13 cellular contexts compared by ENCODE assay signal in genomic region chr2:45812039-45812500, GRCh38.
DNase-seq lines count a peak whose midpoint lies in the region; ATAC-seq, FAIRE-seq and TF ChIP-seq lines count a peak whose summit lies in the region.
"Had no signal": no experiment of that assay in that cellular context is flagged by ENCODE, and none has a peak within 500 bp of the region (broad histone marks: within the 10 kb centered on the region; RNA-seq: fewer than 3 reads in every experiment).

No MANE protein-coding gene starts in this region.

- no peaks in the 10 kb centered on the region for H3K27me3 ChIP-seq in astrocyte (ENCODE audit: insufficient read depth, low read length)

- FAIRE-seq in astrocyte (lab: Jason Lieb, UNC) = no peak

- H3K4me1 ChIP-seq in astrocyte (ENCODE audit: insufficient read depth, low read length) = peaks cover 21% of the 10 kb centered on the region

- H4K20me1 ChIP-seq in astrocyte (ENCODE audit: insufficient read depth, low read length) = peaks cover 16% of the 10 kb centered on the region

- intact Hi-C loops in Calu3 (cut with micrococcal nuclease; ENCODE audit: unreplicated experiment) = no loop called here

- H3K4me1 Mint-ChIP-seq in astrocyte (ENCODE audit: low read depth, unreplicated experiment) = peaks cover 14% of the 10 kb centered on the region
- H3K4me1 Mint-ChIP-seq in Calu3 (ENCODE audit: low read depth, unreplicated experiment) = no peaks in the 10 kb centered on the region
- H3K4me1 Mint-ChIP-seq: activated naive CD8-positive, alpha-beta T cell treated with anti-CD3 and anti-CD28 coated beads, Interleukin-2, amount 50 U/mL, for 24 hours had no signal

- no peak overlapping the region for H3K27ac ChIP-seq in astrocyte (ENCODE audit: low read depth, low read length)

- peak overlapping the region; percentile 13 for H3K4me2 ChIP-seq in astrocyte (ENCODE audit: low read length)

- H3K36me3 Mint-ChIP-seq in astrocyte (ENCODE audit: low read depth, unreplicated experiment) (no peaks in the 10 kb centered on the region), Calu3 (ENCODE audit: insufficient read depth, unreplicated experiment) (no peaks in the 10 kb centered on the region)

- H3K9ac ChIP-seq in astrocyte (ENCODE audit: low read length) = no peak overlapping the region

- no peak overlapping the region for H2AFZ ChIP-seq in astrocyte (ENCODE audit: low read depth, low read length)

- H3K9me3 Mint-ChIP-seq in astrocyte (ENCODE audit: unreplicated experiment) = no peaks in the 10 kb centered on the region
- H3K9me3 Mint-ChIP-seq in Calu3 (ENCODE audit: low read depth, unreplicated experiment) = no peaks in the 10 kb centered on the region
- H3K9me3 Mint-ChIP-seq: activated naive CD8-positive, alpha-beta T cell treated with anti-CD3 and anti-CD28 coated beads, Interleukin-2, amount 50 U/mL, for 24 hours; CD4-positive, alpha-beta T cell had no signal

- H3K27ac Mint-ChIP-seq in astrocyte (ENCODE audit: unreplicated experiment) = no peak overlapping the region
- no peak overlapping the region for H3K27ac Mint-ChIP-seq in Calu3 (ENCODE audit: unreplicated experiment)
- H3K27ac Mint-ChIP-seq: activated naive CD8-positive, alpha-beta T cell treated with anti-CD3 and anti-CD28 coated beads, Interleukin-2, amount 50 U/mL, for 24 hours; CD4-positive, alpha-beta T cell had no signal

- H3K4me3 Mint-ChIP-seq in astrocyte (ENCODE audit: unreplicated experiment) = no peak overlapping the region
- no peak overlapping the region for H3K4me3 Mint-ChIP-seq in Calu3 (ENCODE audit: low read depth, unreplicated experiment)
- H3K4me3 Mint-ChIP-seq: activated naive CD8-positive, alpha-beta T cell treated with anti-CD3 and anti-CD28 coated beads, Interleukin-2, amount 50 U/mL, for 24 hours; CD4-positive, alpha-beta T cell had no signal

- no peaks in the 10 kb centered on the region for H3K36me3 ChIP-seq in astrocyte (ENCODE audit: insufficient read depth, low read length)

- H3K4me3 ChIP-seq in astrocyte (ENCODE audit: insufficient read depth, low read depth, low read length) = no peak overlapping the region
- H3K4me3 ChIP-seq: mucosa of descending colon had no signal

- CTCF ChIA-PET in Calu3 (lab: Charles Lee) = interaction anchor here (0.6 kb wide), 1 partner anchor 1575 kb away, joined by 3 read pairs; no protein-coding TSS in a partner anchor

- BruUV-seq in Calu3 (replicated peaks; lab: Mats Ljungman, UMichigan) = no TSS peak

- ATAC-seq in GM21529 (IDR thresholded peaks at IDR 0.05; ENCODE audit: unreplicated experiment) = no peak
- ATAC-seq: activated naive CD8-positive, alpha-beta T cell treated with anti-CD3 and anti-CD28 coated beads, Interleukin-2, amount 50 U/mL, for 24 hours; mucosa of descending colon had no signal

- no peaks in the 10 kb centered on the region for H3K79me2 ChIP-seq in astrocyte (ENCODE audit: insufficient read depth, low read length)

- TF ChIP-seq CTCF in astrocyte (IDR thresholded peaks at IDR 0.05; ENCODE audit: insufficient read depth, low read depth, low read length) = no peak
- TF ChIP-seq CTCF in Calu3 (IDR thresholded peaks at IDR 0.05; ENCODE audit: unreplicated experiment) = no peak

- no peaks in the 10 kb centered on the region for H3K9me3 ChIP-seq in astrocyte (ENCODE audit: insufficient read depth, low read depth, low read length)
- H3K9me3 ChIP-seq: mucosa of descending colon had no signal

- peak; percentile 57 for DNase-seq in AG08395 (ENCODE audit: low spot score)
- DNase-seq in HT1080 (ENCODE audit: low read depth) = peak; percentile 79
- DNase-seq in astrocyte (ENCODE audit: low read depth) = peak; percentile 82
- DNase-seq in left kidney (ENCODE audit: low read depth, low spot score) = peak; percentile 83
- DNase-seq in Calu3 = no peak
- no peak for DNase-seq in cerebellar nuclear complex (lab: John Stamatoyannopoulos, UW)
- no peak for DNase-seq in NCI-H1436 (lab: John Stamatoyannopoulos, UW)
- DNase-seq: activated CD4-positive, alpha-beta T cell treated with anti-CD3 and anti-CD28 coated beads, Interleukin-2, amount 50 U/mL, for 48 hours; activated naive CD8-positive, alpha-beta T cell treated with anti-CD3 and anti-CD28 coated beads, Interleukin-2, amount 50 U/mL, for 24 hours; CD4-positive, alpha-beta T cell; head of caudate nucleus; mucosa of descending colon had no signal

- H3K27me3 Mint-ChIP-seq in astrocyte (ENCODE audit: low read depth, unreplicated experiment) = peaks cover 9% of the 10 kb centered on the region
- H3K27me3 Mint-ChIP-seq in Calu3 (ENCODE audit: unreplicated experiment) = no peaks in the 10 kb centered on the region
- H3K27me3 Mint-ChIP-seq: activated naive CD8-positive, alpha-beta T cell treated with anti-CD3 and anti-CD28 coated beads, Interleukin-2, amount 50 U/mL, for 24 hours; CD4-positive, alpha-beta T cell had no signal

Comparison
In these comparisons a context has a peak if more than half of its experiments do, and no peak if none do; other contexts are left out.
1. DNase-seq: peak in AG08395 (single experiment), HT1080 (single experiment), astrocyte (single experiment) and left kidney (single experiment); none in Calu3 (single experiment), cerebellar nuclear complex (0 of 2) and NCI-H1436 (single experiment).